ENCODE assay signal across 1 cellular context in genomic region chr3:129890125-129890524, GRCh38.
TF ChIP-seq lines count a peak whose summit lies in the region.

No MANE protein-coding gene starts in this region.

TF ChIP-seq in HepG2, 621 proteins besides CTCF, POLR2A, EP300 and RAD21 (continued from another document):
- TF ChIP-seq ARID5B (CRISPR knock-in tag; IDR thresholded peaks at IDR 0.05) (peak; percentile 77), ZNF570 (CRISPR knock-in tag; IDR thresholded peaks at IDR 0.05; ENCODE audit: borderline replicate concordance) (no peak), ZFX (CRISPR knock-in tag; IDR thresholded peaks at IDR 0.05; ENCODE audit: low read depth) (no peak), SP1 (IDR thresholded peaks at IDR 0.05) (no peak), SP1 (CRISPR knock-in tag; IDR thresholded peaks at IDR 0.05) (no peak), GATAD1 (CRISPR knock-in tag; IDR thresholded peaks at IDR 0.05) (peak; percentile 38; the same call in 1 of the 2 replicates), ZFP62 (CRISPR knock-in tag; IDR thresholded peaks at IDR 0.05) (no peak), TRIM22 (IDR thresholded peaks at IDR 0.05) (no peak), TCF7 (IDR thresholded peaks at IDR 0.05; ENCODE audit: low read depth) (no peak), PHF8 (CRISPR knock-in tag; IDR thresholded peaks at IDR 0.05) (no peak), TBX3 (IDR thresholded peaks at IDR 0.05; ENCODE audit: borderline replicate concordance) (no peak), ZSCAN30 (CRISPR knock-in tag; IDR thresholded peaks at IDR 0.05) (no peak), SOX13 (IDR thresholded peaks at IDR 0.05) (no peak), SOX13 (CRISPR knock-in tag; conservative IDR thresholded peaks at IDR 0.05 in 1 of 2, IDR thresholded peaks at IDR 0.05 in 1 of 2) (peak in 1 of 2 experiments; percentile 29; a peak in 1 of 4 replicates), SRF (IDR thresholded peaks at IDR 0.05; ENCODE audit: low read depth, low read length) (peak; percentile 71; the same call in 1 of the 2 replicates), HOXA9 (CRISPR knock-in tag; IDR thresholded peaks at IDR 0.05; ENCODE audit: borderline replicate concordance) (no peak), ZNF318 (CRISPR knock-in tag; IDR thresholded peaks at IDR 0.05) (no peak), RFX1 (IDR thresholded peaks at IDR 0.05) (no peak), MED1 (CRISPR knock-in tag; IDR thresholded peaks at IDR 0.05) (peak; percentile 76)
